In genomic region chr2:29129586-29130281, GRCh38 we compare ENCODE assay signal across 9 cellular contexts. TPM values are rescaled to one million over a fixed set of nuclear protein-coding genes. Genes with fewer than 3 reads are reported as not detected.
A peak's percentile ranks its signal among the peaks of the same experiment; 100 is the strongest.
DNase-seq lines count a peak whose midpoint lies in the region; ATAC-seq and TF ChIP-seq lines count a peak whose summit lies in the region.
"Had no signal": no experiment of that assay in that cellular context is flagged by ENCODE, and none has a peak within 500 bp of the region (broad histone marks: within the 10 kb centered on the region; RNA-seq: fewer than 3 reads in every experiment).

No MANE protein-coding gene starts in this region.

- H3K36me3 ChIP-seq in Panc1 (ENCODE audit: control insufficient read depth, insufficient read depth, low read length) (peaks cover 15% of the 10 kb centered on the region; the same call in 1 of the 2 replicates), esophagus muscularis mucosa (peaks cover 2 to 36% (median 14%) of the 10 kb centered on the region in 4 donors), stomach (peaks cover 0 to 34% (median 20%) of the 10 kb centered on the region in 4 donors)

- peak; percentile 75 for ATAC-seq in Panc1
- ATAC-seq in HG02759 (IDR thresholded peaks at IDR 0.05; ENCODE audit: unreplicated experiment) = no peak
- no peak for ATAC-seq in GM18505 (IDR thresholded peaks at IDR 0.05; ENCODE audit: unreplicated experiment)

- intact Hi-C loops in Panc1 (cut with micrococcal nuclease; ENCODE audit: unreplicated experiment) = no loop called here
- intact Hi-C loops in esophagus muscularis mucosa (cut with DNase I) = no loop called here
- intact Hi-C loops in stomach (cut with DNase I; ENCODE audit: low total_unique reads) = no loop called here

- DNase-seq in DMS 273 (lab: John Stamatoyannopoulos, UW; ENCODE audit: unreplicated experiment) = peak; percentile 33
- DNase-seq in DMS 273 treated with DMSO at 0.1 percent for 48 hours (lab: John Stamatoyannopoulos, UW) = no peak
- DNase-seq in Panc1 (ENCODE audit: low read depth, low spot score) = no peak
- no peak for DNase-seq in esophagus muscularis mucosa (ENCODE audit: extremely low spot score)
- no peak for DNase-seq in stomach
- DNase-seq in LoVo (ENCODE audit: low spot score) = no peak

- BruUV-seq in Panc1 (replicated peaks; lab: Mats Ljungman, UMichigan) = no TSS peak

- TF ChIP-seq EP300 in esophagus muscularis mucosa (IDR thresholded peaks at IDR 0.05) (no peak), stomach (IDR thresholded peaks at IDR 0.05) (no peak)

- CTCF ChIA-PET in Panc1 (lab: Charles Lee) = interaction anchor here (0.6 kb wide), 1 partner anchor 22 kb away, joined by 4 read pairs; no protein-coding TSS in a partner anchor

- no peak overlapping the region for H3K4me3 ChIP-seq in Panc1 (ENCODE audit: low read depth in 2 of 2, low read length in 2 of 2)
- H3K4me3 ChIP-seq in esophagus muscularis mucosa = peak overlapping the region in 2 of 4 donors; percentile 5 to 11
- no peak overlapping the region for H3K4me3 ChIP-seq in stomach

- H3K27me3 ChIP-seq in Panc1 (ENCODE audit: control insufficient read depth, insufficient read depth, low read length) (no peaks in the 10 kb centered on the region), esophagus muscularis mucosa (no peaks in the 10 kb centered on the region), stomach (no peaks in the 10 kb centered on the region)

- POLR2A ChIA-PET in Panc1 (lab: Charles Lee) = no interaction called here

- TF ChIP-seq POLR2A in esophagus muscularis mucosa (IDR thresholded peaks at IDR 0.05; ENCODE audit: low read depth) (no peak), stomach (IDR thresholded peaks at IDR 0.05) (no peak), GM18505 (IDR thresholded peaks at IDR 0.05; ENCODE audit: borderline replicate concordance, extremely low read depth, insufficient read depth, insufficient read length) (no peak)

- H3K27ac ChIP-seq in Panc1 (ENCODE audit: low read length) (peak overlapping the region; percentile 86), esophagus muscularis mucosa (replicated peaks in 1 of 4) (peak overlapping the region; percentile 58 to 70 (median 70)), stomach (peak overlapping the region in 3 of 5 donors; percentile 27 to 60 (median 57))
- H3K27ac ChIP-seq: VCaP had no signal

- H3K9me3 ChIP-seq in Panc1 (ENCODE audit: control insufficient read depth, insufficient read depth, low read depth, low read length) (no peaks in the 10 kb centered on the region; the same call in 1 of the 2 replicates), esophagus muscularis mucosa (no peaks in the 10 kb centered on the region), stomach (no peaks in the 10 kb centered on the region)

- TF ChIP-seq CTCF in Panc1 (IDR thresholded peaks at IDR 0.05) = no peak
- no peak for TF ChIP-seq CTCF in esophagus muscularis mucosa (IDR thresholded peaks at IDR 0.05)
- no peak for TF ChIP-seq CTCF in stomach (IDR thresholded peaks at IDR 0.05)

- in situ Hi-C loops in Panc1 (cut with HindIII; ENCODE audit: low pct_unique_long_range_greater_than_20kb, low sequenced_read_pairs) = no loop called here

- peaks cover 27% of the 10 kb centered on the region for H3K4me1 ChIP-seq in Panc1 (ENCODE audit: control insufficient read depth, insufficient read depth, low read length)
- H3K4me1 ChIP-seq in esophagus muscularis mucosa = peaks cover 13 to 56% (median 38%) of the 10 kb centered on the region in 4 donors
- peaks cover 4 to 40% (median 20%) of the 10 kb centered on the region in 4 donors for H3K4me1 ChIP-seq in stomach

- WGBS in esophagus muscularis mucosa = 87% methylated on average over 2 of the region's 2 CpGs
- 43 to 82% (median 69%) methylated on average over 2 of the region's 2 CpGs for WGBS in stomach, 5 donors

RNA-seq across cellular contexts. Expression of gene CLIP4, which starts 14.5 kb away (rescaled TPM):
- total RNA-seq in Panc1 (2021; ENCODE audit: unreplicated experiment) (43.0 TPM), esophagus muscularis mucosa (10 to 100 TPM; 58.5 to 83.1 (median 66.8) TPM), stomach (10 to 100 TPM in 4 of 5 donors, 1 to 10 TPM in 1; 9.6 to 69.6 (median 22.2) TPM)
- 15.2 TPM for polyA plus RNA-seq in Panc1 (2012; ENCODE audit: insufficient read length)
- polyA plus RNA-seq in stomach = 10 to 100 TPM in 1 of 3 donors, 1 to 10 TPM in 2; 6.8 to 12.1 (median 7.0) TPM

RNA-seq across cellular contexts. Expression of gene PCARE, which starts 55.4 kb away (rescaled TPM):
- total RNA-seq in Panc1 (2021; ENCODE audit: unreplicated experiment) (not detected), esophagus muscularis mucosa (not detected), stomach (1 to 10 TPM in 1 of 5 donors, not detected in 4; 2.9 TPM)
- not detected for polyA plus RNA-seq in Panc1 (2012; ENCODE audit: insufficient read length)
- polyA plus RNA-seq in stomach = under 1 TPM in 2 of 3 donors, not detected in 1; 0.06 to 0.08 TPM
